ENCODE assay signal across 8 cellular contexts in the genomic region with DNA sequence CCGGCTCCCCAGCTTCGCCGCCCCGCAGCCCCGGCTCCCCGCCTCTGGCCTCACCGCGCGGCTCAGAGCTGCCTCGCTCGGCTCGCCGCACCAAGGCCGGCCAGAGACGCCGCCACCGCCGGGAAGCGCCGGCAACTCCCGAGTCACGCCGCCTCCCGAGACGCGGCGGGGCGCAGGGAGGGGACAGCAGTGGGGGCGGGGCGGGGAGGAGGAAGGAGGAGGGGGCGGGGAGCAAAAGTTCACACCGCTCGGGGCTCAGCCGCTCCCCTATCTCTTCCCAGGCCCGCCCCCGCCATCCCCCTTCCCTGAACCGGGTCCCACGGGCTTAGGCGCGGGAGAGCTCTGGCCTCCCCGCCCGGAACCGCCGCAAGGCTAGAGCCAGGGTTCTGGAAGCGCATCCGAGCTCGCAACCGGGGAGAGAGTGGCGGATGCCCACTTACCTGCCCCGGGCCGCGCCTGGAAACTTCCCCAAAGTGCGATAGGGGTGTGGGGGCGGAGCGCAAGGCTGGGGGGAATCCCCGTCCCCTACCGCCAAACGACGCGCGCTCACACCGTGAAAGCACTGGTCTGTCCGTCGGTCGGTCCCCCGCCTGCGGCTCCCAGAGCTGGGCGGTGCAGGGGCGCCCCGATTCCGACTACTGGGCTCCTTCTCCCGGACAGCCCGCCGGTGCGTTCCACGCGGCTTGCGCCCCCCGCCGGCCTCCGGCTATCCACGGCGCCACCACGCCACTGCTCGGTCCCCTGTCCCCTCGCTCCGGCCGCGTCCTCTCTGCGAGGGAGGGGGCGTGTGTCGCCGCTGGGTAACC. TPM values are rescaled to one million over a fixed set of nuclear protein-coding genes. Genes with fewer than 3 reads are reported as not detected.
DNase-seq lines count a peak whose midpoint lies in the region; ATAC-seq and TF ChIP-seq lines count a peak whose summit lies in the region.

No MANE protein-coding gene starts in this region.

- peak overlapping the region; percentile 46 for H3K4me3 Mint-ChIP-seq in activated naive CD8-positive, alpha-beta T cell treated with anti-CD3 and anti-CD28 coated beads, Interleukin-2, amount 50 U/mL, for 24 hours

- intact Hi-C loops in psoas muscle (cut with DNase I): loop anchor here (5.0 kb wide), 3 partner anchors 35 to 105 kb away; no protein-coding TSS in a partner anchor

- H3K4me1 ChIP-seq in HUES64 (ENCODE audit: insufficient read depth, low read length): peaks cover 3% of the 10 kb centered on the region; the same call in 1 of the 2 replicates
- H3K4me1 ChIP-seq in right atrium auricular region: peaks cover 0 to 30% of the 10 kb centered on the region in 2 donors
- H3K4me1 ChIP-seq in psoas muscle: peaks cover 37% of the 10 kb centered on the region

- peak; percentile 14 for DNase-seq in NCI-H82 (lab: John Stamatoyannopoulos, UW)
- no peak for DNase-seq in NCI-H82 treated with DMSO at 0.1 percent for 48 hours (lab: John Stamatoyannopoulos, UW; ENCODE audit: unreplicated experiment)
- peak; percentile 61 for DNase-seq in activated naive CD8-positive, alpha-beta T cell treated with anti-CD3 and anti-CD28 coated beads, Interleukin-2, amount 50 U/mL, for 24 hours
- DNase-seq in right atrium auricular region (ENCODE audit: low spot score): peak; percentile 67
- peak; percentile 68 to 75 for DNase-seq in psoas muscle
- DNase-seq in HPDE6-E6E7 (ENCODE audit: extremely low spot score): no peak
- DNase-seq in foreskin melanocyte: no peak

- H3K9me3 ChIP-seq in HUES64 (ENCODE audit: insufficient read depth, low read depth, low read length): no peaks in the 10 kb centered on the region
- H3K9me3 ChIP-seq in right atrium auricular region: peaks cover 0 to 5% of the 10 kb centered on the region in 2 donors
- peaks cover 4% of the 10 kb centered on the region for H3K9me3 ChIP-seq in psoas muscle

- H3K4me3 ChIP-seq in HUES64 (ENCODE audit: low read length): peak overlapping the region; percentile 62
- H3K4me3 ChIP-seq in right atrium auricular region: peak overlapping the region; percentile 52 to 63
- peak overlapping the region; percentile 79 for H3K4me3 ChIP-seq in psoas muscle

- H3K36me3 Mint-ChIP-seq in activated naive CD8-positive, alpha-beta T cell treated with anti-CD3 and anti-CD28 coated beads, Interleukin-2, amount 50 U/mL, for 24 hours (ENCODE audit: low read depth): no peaks in the 10 kb centered on the region

- H3K27me3 ChIP-seq in HUES64 (ENCODE audit: insufficient read depth, low read length): peaks cover 64% of the 10 kb centered on the region
- no peaks in the 10 kb centered on the region for H3K27me3 ChIP-seq in right atrium auricular region
- H3K27me3 ChIP-seq in psoas muscle (ENCODE audit: insufficient read depth in 3 of 3, low read length in 2 of 3): peaks cover 0 to 4% (median 0%) of the 10 kb centered on the region in 3 donors

- H3K27ac ChIP-seq in HUES64 (ENCODE audit: low read depth, low read length): no peak overlapping the region; the same call in 1 of the 2 replicates
- H3K27ac ChIP-seq in right atrium auricular region: peak overlapping the region; percentile 66 to 67
- H3K27ac ChIP-seq in psoas muscle: peak overlapping the region; percentile 80

- H3K4me1 Mint-ChIP-seq in activated naive CD8-positive, alpha-beta T cell treated with anti-CD3 and anti-CD28 coated beads, Interleukin-2, amount 50 U/mL, for 24 hours: peaks cover 7% of the 10 kb centered on the region

- peak overlapping the region; percentile 57 for H3K9ac ChIP-seq in HUES64 (ENCODE audit: low read depth, low read length)

- WGBS in HUES64: under 1% methylated on average over 82 of the region's 93 CpGs
- WGBS in psoas muscle, 3 donors: 0 to 1% (median 1%) methylated on average over 56 to 91 of the region's 93 CpGs

- no peaks in the 10 kb centered on the region for H3K9me3 Mint-ChIP-seq in activated naive CD8-positive, alpha-beta T cell treated with anti-CD3 and anti-CD28 coated beads, Interleukin-2, amount 50 U/mL, for 24 hours

- H3K27me3 Mint-ChIP-seq in activated naive CD8-positive, alpha-beta T cell treated with anti-CD3 and anti-CD28 coated beads, Interleukin-2, amount 50 U/mL, for 24 hours: peaks cover 55% of the 10 kb centered on the region

- H3K36me3 ChIP-seq in HUES64 (ENCODE audit: insufficient read depth, low read length): no peaks in the 10 kb centered on the region
- H3K36me3 ChIP-seq in right atrium auricular region: no peaks in the 10 kb centered on the region
- no peaks in the 10 kb centered on the region for H3K36me3 ChIP-seq in psoas muscle (ENCODE audit: insufficient read depth in 1 of 2, low read depth in 1 of 2)

- peak; percentile 60 for ATAC-seq in activated naive CD8-positive, alpha-beta T cell treated with anti-CD3 and anti-CD28 coated beads, Interleukin-2, amount 50 U/mL, for 24 hours
- peak; percentile 55 to 62 (median 58) for ATAC-seq in psoas muscle

- no peak overlapping the region for H3K27ac Mint-ChIP-seq in activated naive CD8-positive, alpha-beta T cell treated with anti-CD3 and anti-CD28 coated beads, Interleukin-2, amount 50 U/mL, for 24 hours

- TF ChIP-seq CTCF in right atrium auricular region (IDR thresholded peaks at IDR 0.05): peak in 1 of 2 donors; percentile 40
- TF ChIP-seq CTCF in psoas muscle (IDR thresholded peaks at IDR 0.05): peak; percentile 19

RNA-seq across cellular contexts. Expression of a gene that starts 0.9 kb away (rescaled TPM):
- 6.9 TPM for polyA plus RNA-seq in HUES64 (2013, experiment 1 of 2)
- 6.5 TPM for polyA plus RNA-seq in HUES64 (2013, experiment 2 of 2)
- total RNA-seq in right atrium auricular region: 10 to 100 TPM in 1 of 2 donors, 1 to 10 TPM in 1; 7.0 to 14.2 TPM
- 10 to 100 TPM in 2 of 4 donors, 1 to 10 TPM in 2; 3.6 to 39.2 (median 12.1) TPM for total RNA-seq in psoas muscle
- polyA plus RNA-seq in psoas muscle: 10 to 100 TPM in 2 of 3 donors, 1 to 10 TPM in 1; 7.2 to 15.6 (median 10.4) TPM

Comparison
In these comparisons a context has a peak if more than half of its experiments do, and no peak if none do; other contexts are left out.
1. DNase-seq: peak in NCI-H82 (single experiment), activated naive CD8-positive, alpha-beta T cell treated with anti-CD3 and anti-CD28 coated beads, Interleukin-2, amount 50 U/mL, for 24 hours (single experiment), right atrium auricular region (single experiment) and psoas muscle (2 of 2); none in NCI-H82 treated with DMSO at 0.1 percent for 48 hours (single experiment), HPDE6-E6E7 (single experiment) and foreskin melanocyte (single experiment).
2. Peak in every context shown above with its lines, with median percentiles within 50 percentile points of each other: H3K4me3 ChIP-seq.